Comparison of ENCODE assay signal across 27 cellular contexts in the genomic region with DNA sequence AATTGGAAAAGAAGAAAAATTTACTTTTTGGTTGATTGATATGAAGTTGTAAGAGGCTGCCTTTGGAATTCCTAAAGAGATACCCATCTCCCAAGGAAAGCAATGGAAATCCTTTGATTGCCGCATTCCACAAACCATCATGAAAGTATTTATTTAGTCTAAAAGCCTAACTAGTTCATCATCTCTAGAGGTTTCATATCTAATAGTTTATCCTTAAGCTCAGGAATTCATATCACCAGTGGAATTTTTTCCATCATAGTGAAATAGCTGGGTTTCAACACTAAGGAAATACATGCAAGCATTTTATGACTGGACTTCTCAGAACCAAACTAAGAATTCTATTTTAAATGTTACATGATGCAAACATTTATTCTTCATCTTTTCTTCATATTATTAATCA.
DNase-seq lines count a peak whose midpoint lies in the region; ATAC-seq, FAIRE-seq and TF ChIP-seq lines count a peak whose summit lies in the region.
"Had no signal": no experiment of that assay in that cellular context is flagged by ENCODE, and none has a peak within 500 bp of the region (broad histone marks: within the 10 kb centered on the region; RNA-seq: fewer than 3 reads in every experiment).

No MANE protein-coding gene starts in this region.

- peak overlapping the region; percentile 23 for H3K4me2 ChIP-seq in smooth muscle cell
- H3K4me2 ChIP-seq: BLaER1 had no signal

- H2AFZ ChIP-seq in smooth muscle cell (ENCODE audit: low read depth), result no peak overlapping the region

- no peak overlapping the region for H3K27ac ChIP-seq in smooth muscle cell (ENCODE audit: low read depth)
- H3K27ac ChIP-seq: BLaER1 had no signal

- CTCF ChIA-PET in T-cell (lab: Charles Lee), result no interaction called here

- peaks cover 12% of the 10 kb centered on the region for H3F3A ChIP-seq in smooth muscle cell (ENCODE audit: low read depth)

- H3K36me3 ChIP-seq in smooth muscle cell (ENCODE audit: low read depth), result no peaks in the 10 kb centered on the region
- H3K36me3 ChIP-seq: BE2C, BLaER1 had no signal

- DNase-seq in amniotic epithelial cell (ENCODE audit: low read depth) (peak; percentile 81), fibroblast of villous mesenchyme (ENCODE audit: low read depth) (peak; percentile 51), smooth muscle cell (lab: John Stamatoyannopoulos, UW; ENCODE audit: unreplicated experiment) (no peak), T-cell (no peak), NCI-H2196 treated with DMSO at 0.1 percent for 48 hours (lab: John Stamatoyannopoulos, UW; ENCODE audit: unreplicated experiment) (no peak)
- no peak for DNase-seq in activated CD4-positive, alpha-beta T cell treated with anti-CD3 and anti-CD28 coated beads for 48 hours
- DNase-seq: 8988T; ACHN; BE2C; C1 segment of cervical spinal cord; CD4-positive, alpha-beta memory T cell; CD4-positive, CD25-positive, alpha-beta regulatory T cell; CD8-positive, alpha-beta memory T cell; COR-L47; DMS 273 treated with DMSO at 0.1 percent for 48 hours; DMS153; DMS53; DMS79; DND-41; EL; GDM1 had no signal

- POLR2A ChIA-PET in T-cell (lab: Charles Lee), result interaction anchor here in 1 of 2 donors (0.6 kb wide), 1 partner anchor 14 kb away, joined by 3 read pairs; no protein-coding TSS in a partner anchor

- FAIRE-seq in TTC549 (lab: Jason Lieb, UNC), result peak; percentile 84
- FAIRE-seq: GM12878, GM12892, GM18507 had no signal

- no peak for ATAC-seq in T-cell (replicated peaks in 1 of 4)
- ATAC-seq: GM12878 had no signal

- peaks cover 4 to 10% of the 10 kb centered on the region in 2 donors for H3K27me3 Mint-ChIP-seq in T-cell
- H3K27me3 Mint-ChIP-seq: CD4-positive, CD25-positive, alpha-beta regulatory T cell had no signal

- no peak for TF ChIP-seq CTCF in fibroblast of villous mesenchyme (IDR thresholded peaks at IDR 0.05; ENCODE audit: insufficient read depth, low read depth, low read length)
- TF ChIP-seq CTCF in smooth muscle cell (IDR thresholded peaks at IDR 0.05; ENCODE audit: borderline replicate concordance, insufficient read depth, poor library complexity, severe bottlenecking), result no peak

- no peaks in the 10 kb centered on the region for H3K9me3 ChIP-seq in smooth muscle cell (replicated peaks; ENCODE audit: low read depth)
- H3K9me3 ChIP-seq: BE2C, BLaER1 had no signal

- no peaks in the 10 kb centered on the region for H3K27me3 ChIP-seq in smooth muscle cell (ENCODE audit: low read depth)
- H3K27me3 ChIP-seq: BE2C, BLaER1 had no signal

- no peak overlapping the region for H3K27ac Mint-ChIP-seq in T-cell
- H3K27ac Mint-ChIP-seq: CD14-positive monocyte; CD4-positive, alpha-beta memory T cell; CD4-positive, CD25-positive, alpha-beta regulatory T cell; CD8-positive, alpha-beta memory T cell had no signal

- H3K9me3 Mint-ChIP-seq in T-cell, result no peaks in the 10 kb centered on the region
- H3K9me3 Mint-ChIP-seq: CD4-positive, alpha-beta memory T cell; CD4-positive, CD25-positive, alpha-beta regulatory T cell; CD8-positive, alpha-beta memory T cell had no signal

- H4K20me1 ChIP-seq in smooth muscle cell (ENCODE audit: low read depth), result no peaks in the 10 kb centered on the region
- H4K20me1 ChIP-seq: BLaER1 had no signal

- no peak overlapping the region for H3K4me3 Mint-ChIP-seq in T-cell
- H3K4me3 Mint-ChIP-seq: CD14-positive monocyte; CD4-positive, alpha-beta memory T cell; CD4-positive, CD25-positive, alpha-beta regulatory T cell; CD8-positive, alpha-beta memory T cell had no signal

- no peaks in the 10 kb centered on the region for H3K36me3 Mint-ChIP-seq in T-cell
- H3K36me3 Mint-ChIP-seq: CD14-positive monocyte; CD4-positive, alpha-beta memory T cell; CD4-positive, CD25-positive, alpha-beta regulatory T cell; CD8-positive, alpha-beta memory T cell had no signal

- WGBS in smooth muscle cell (ENCODE audit: low lambda C conversion rate), result 54% methylated on average over 1 of the region's 1 CpG

- no peak overlapping the region for H3K9ac ChIP-seq in smooth muscle cell (ENCODE audit: low read depth)
- H3K9ac ChIP-seq: BLaER1 had no signal

- no peaks in the 10 kb centered on the region for H3K79me2 ChIP-seq in smooth muscle cell (ENCODE audit: low read depth)

- H3K4me1 Mint-ChIP-seq in T-cell, result peaks cover 0 to 3% (median 2%) of the 10 kb centered on the region in 3 donors
- H3K4me1 Mint-ChIP-seq: CD14-positive monocyte; CD8-positive, alpha-beta memory T cell had no signal

- H3K4me1 ChIP-seq in smooth muscle cell (ENCODE audit: low read depth), result peaks cover 26% of the 10 kb centered on the region
- H3K4me1 ChIP-seq: BLaER1 had no signal

- H3K4me3 ChIP-seq in fibroblast of villous mesenchyme (ENCODE audit: low read depth, low read length) (no peak overlapping the region), smooth muscle cell (no peak overlapping the region)
- H3K4me3 ChIP-seq: BLaER1, GM12878 had no signal

Comparison
In these comparisons a context has a peak if more than half of its experiments do, and no peak if none do; other contexts are left out.
1. DNase-seq: peak in amniotic epithelial cell (single experiment) and fibroblast of villous mesenchyme (single experiment); none in smooth muscle cell (single experiment), T-cell (0 of 34), NCI-H2196 treated with DMSO at 0.1 percent for 48 hours (single experiment) and activated CD4-positive, alpha-beta T cell treated with anti-CD3 and anti-CD28 coated beads for 48 hours (single experiment).